Comparison of ENCODE assay signal across 19 cellular contexts in the genomic region with DNA sequence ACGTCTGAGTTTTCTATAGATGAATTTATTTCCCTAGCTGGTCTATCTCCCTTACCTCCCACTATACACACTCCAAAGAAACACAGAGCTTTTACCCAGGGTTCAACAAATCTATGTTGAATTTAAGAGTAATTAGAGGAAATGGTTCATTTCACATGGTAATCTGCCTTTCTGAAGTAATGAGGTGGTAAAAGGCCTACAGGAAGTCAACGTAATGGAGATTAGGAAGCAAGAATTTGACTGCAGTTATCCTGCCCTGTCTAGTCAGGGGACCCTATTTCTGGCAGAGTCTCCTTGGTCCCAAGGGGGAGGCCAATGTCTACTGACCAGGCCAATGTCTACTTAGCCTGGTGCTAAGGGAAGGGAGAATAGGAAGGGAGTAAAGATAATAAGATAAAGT. TPM values are rescaled to one million over a fixed set of nuclear protein-coding genes. Genes with fewer than 3 reads are reported as not detected.
DNase-seq lines count a peak whose midpoint lies in the region; ATAC-seq, FAIRE-seq and TF ChIP-seq lines count a peak whose summit lies in the region.
"Had no signal": no experiment of that assay in that cellular context is flagged by ENCODE, and none has a peak within 500 bp of the region (broad histone marks: within the 10 kb centered on the region; RNA-seq: fewer than 3 reads in every experiment).

No MANE protein-coding gene starts in this region.

- no peaks in the 10 kb centered on the region for H3K9me3 ChIP-seq in A673 (ENCODE audit: low read depth, low read length, poor library complexity, severe bottlenecking)
- H3K9me3 ChIP-seq in HUES6 (ENCODE audit: control insufficient read depth, insufficient read depth, low read depth, low read length): no peaks in the 10 kb centered on the region
- H3K9me3 ChIP-seq in OCI-LY3 (ENCODE audit: insufficient read depth, low read length): no peaks in the 10 kb centered on the region
- no peaks in the 10 kb centered on the region for H3K9me3 ChIP-seq in H1 (ENCODE audit: insufficient read depth in 2 of 2, low read depth in 1 of 2, low read length in 1 of 2)
- H3K9me3 ChIP-seq in right cardiac atrium (ENCODE audit: control insufficient read depth, low read length): no peaks in the 10 kb centered on the region
- no peaks in the 10 kb centered on the region for H3K9me3 ChIP-seq in right atrium auricular region
- H3K9me3 ChIP-seq: BLaER1, Caco-2 had no signal

- DNase-seq in A673 (ENCODE audit: low spot score) (peak; percentile 84), H1 (ENCODE audit: low read depth in 1 of 2, low spot score in 2 of 2) (no peak), putamen (ENCODE audit: low spot score) (no peak), right cardiac atrium (no peak), right atrium auricular region (ENCODE audit: low spot score) (no peak)
- DNase-seq in naive thymus-derived CD8-positive, alpha-beta T cell: no peak
- DNase-seq: AML-193; Caco-2; CD8-positive, alpha-beta memory T cell; DND-41; GF-D8; H7; IMR-90 had no signal

- H2BK20ac ChIP-seq in H1 (ENCODE audit: low read length): no peak overlapping the region

- no peak overlapping the region for H2BK15ac ChIP-seq in H1 (ENCODE audit: low read length)

- H4K8ac ChIP-seq in H1 (ENCODE audit: extremely low read depth, insufficient read depth, low read length): no peak overlapping the region

- BruUV-seq in A673 (replicated peaks; lab: Mats Ljungman, UMichigan): no TSS peak

- no peak for ATAC-seq in naive thymus-derived CD8-positive, alpha-beta T cell
- no peak for ATAC-seq in right cardiac atrium

- no peak overlapping the region for H3K56ac ChIP-seq in H1 (replicated peaks; ENCODE audit: insufficient read length, low read depth, low read length)

- no peaks in the 10 kb centered on the region for H3K27me3 Mint-ChIP-seq in naive thymus-derived CD8-positive, alpha-beta T cell

- H2AK5ac ChIP-seq in H1 (ENCODE audit: low read depth, low read length): no peak overlapping the region

- H3K4me1 ChIP-seq in A673 (ENCODE audit: insufficient read depth, low read length, poor library complexity, severe bottlenecking) (peaks cover 19% of the 10 kb centered on the region), HUES6 (ENCODE audit: control insufficient read depth, insufficient read depth, low read length) (peaks cover 28% of the 10 kb centered on the region), OCI-LY3 (ENCODE audit: low read length) (peaks cover 35% of the 10 kb centered on the region), H1 (replicated peaks in 1 of 4; ENCODE audit: control insufficient read depth in 3 of 4, insufficient read depth in 4 of 4, low read length in 3 of 4) (peaks cover 2 to 11% (median 10%) of the 10 kb centered on the region in 4 experiments; a peak in 6 of 7 replicates), right cardiac atrium (ENCODE audit: control insufficient read depth, insufficient read depth, low read length) (no peaks in the 10 kb centered on the region), right atrium auricular region (no peaks in the 10 kb centered on the region)
- H3K4me1 ChIP-seq: BLaER1 had no signal

- H3K23me2 ChIP-seq in H1 (ENCODE audit: low read depth, low read length): no peaks in the 10 kb centered on the region

- no peaks in the 10 kb centered on the region for H3K9me3 Mint-ChIP-seq in naive thymus-derived CD8-positive, alpha-beta T cell
- H3K9me3 Mint-ChIP-seq: CD8-positive, alpha-beta memory T cell had no signal

- H4K20me1 ChIP-seq in OCI-LY3 (ENCODE audit: insufficient read depth, low read length) (no peaks in the 10 kb centered on the region), H1 (replicated peaks in 1 of 2; ENCODE audit: control insufficient read depth in 1 of 2, insufficient read depth in 2 of 2, low read length in 2 of 2) (no peaks in the 10 kb centered on the region)
- H4K20me1 ChIP-seq: BLaER1 had no signal

- intact Hi-C loops in A673 (cut with micrococcal nuclease; ENCODE audit: unreplicated experiment) (loop anchor here (5.0 kb wide), 1 partner anchor 219 kb away; no protein-coding TSS in a partner anchor), right cardiac atrium (cut with DNase I) (no loop called here)

- H3K36me3 ChIP-seq in A673 (ENCODE audit: insufficient read depth, low read length, poor library complexity, severe bottlenecking) (no peaks in the 10 kb centered on the region), HUES6 (ENCODE audit: control insufficient read depth, insufficient read depth, low read length) (no peaks in the 10 kb centered on the region), OCI-LY3 (replicated peaks; ENCODE audit: low read depth, low read length) (no peaks in the 10 kb centered on the region), H1 (ENCODE audit: control insufficient read depth in 2 of 4, insufficient read depth in 4 of 4, low read length in 3 of 4) (no peaks in the 10 kb centered on the region), right atrium auricular region (no peaks in the 10 kb centered on the region)
- H3K36me3 ChIP-seq: BLaER1 had no signal

- peak overlapping the region; percentile 75 for H3K4ac ChIP-seq in H1 (replicated peaks; ENCODE audit: insufficient read length, low read depth, low read length)

- TF ChIP-seq CTCF in A673 (conservative IDR thresholded peaks at IDR 0.05; ENCODE audit: low read depth, low read length) (no peak), OCI-LY3 (IDR thresholded peaks at IDR 0.05; ENCODE audit: low read depth, low read length) (no peak), H1 (IDR thresholded peaks at IDR 0.05; ENCODE audit: control extremely low read depth in 1 of 3, insufficient read depth in 1 of 3, low read depth in 1 of 3, low read length in 3 of 3) (no peak), right atrium auricular region (IDR thresholded peaks at IDR 0.05) (no peak)

- no peak overlapping the region for H2AFZ ChIP-seq in OCI-LY3 (ENCODE audit: low read depth, low read length)
- H2AFZ ChIP-seq in H1 (ENCODE audit: low read length): peak overlapping the region; percentile 10; the same call in 1 of the 2 replicates

- H3K27ac Mint-ChIP-seq in naive thymus-derived CD8-positive, alpha-beta T cell: no peak overlapping the region
- H3K27ac Mint-ChIP-seq: CD8-positive, alpha-beta memory T cell had no signal

- H3K18ac ChIP-seq in H1 (ENCODE audit: extremely low read depth, low read length): peak overlapping the region; percentile 84

- H3K79me1 ChIP-seq in H1 (ENCODE audit: low read depth, low read length): no peaks in the 10 kb centered on the region

- no peaks in the 10 kb centered on the region for H3K36me3 Mint-ChIP-seq in naive thymus-derived CD8-positive, alpha-beta T cell
- H3K36me3 Mint-ChIP-seq: CD8-positive, alpha-beta memory T cell had no signal

- peaks cover 0 to 2% (median 0%) of the 10 kb centered on the region in 4 donors for H3K4me1 Mint-ChIP-seq in naive thymus-derived CD8-positive, alpha-beta T cell
- H3K4me1 Mint-ChIP-seq: CD8-positive, alpha-beta memory T cell had no signal

- H3K79me2 ChIP-seq in OCI-LY3 (ENCODE audit: low read length) (no peaks in the 10 kb centered on the region), H1 (ENCODE audit: control insufficient read depth in 1 of 2, insufficient read depth in 2 of 2, low read length in 2 of 2) (peaks cover 0 to 10% of the 10 kb centered on the region in 2 experiments; a peak in 1 of 4 replicates)

- H2BK120ac ChIP-seq in H1 (replicated peaks; ENCODE audit: low read depth, low read length): peak overlapping the region; percentile 96

- H3K23ac ChIP-seq in H1 (ENCODE audit: insufficient read length): no peak overlapping the region

- peak overlapping the region; percentile 84; the same call in 1 of the 2 replicates for H2BK5ac ChIP-seq in H1 (ENCODE audit: low read depth, low read length)

- H4K5ac ChIP-seq in H1 (ENCODE audit: insufficient read length, low read depth, low read length): peak overlapping the region; percentile 88

- no peak overlapping the region for H3K4me3 Mint-ChIP-seq in naive thymus-derived CD8-positive, alpha-beta T cell
- H3K4me3 Mint-ChIP-seq: CD8-positive, alpha-beta memory T cell had no signal

- no peak for TF ChIP-seq POLR2A in H1 (IDR thresholded peaks at IDR 0.05; ENCODE audit: control extremely low read depth in 1 of 2, low read depth in 2 of 2, low read length in 2 of 2)

- peak overlapping the region; percentile 93 for H4K91ac ChIP-seq in H1 (replicated peaks; ENCODE audit: insufficient read length, low read length)

- no peak overlapping the region for H3K9ac ChIP-seq in HUES6 (ENCODE audit: low read length)
- no peak overlapping the region for H3K9ac ChIP-seq in OCI-LY3 (ENCODE audit: low read length)
- no peak overlapping the region for H3K9ac ChIP-seq in H1 (replicated peaks in 1 of 4; ENCODE audit: extremely low read depth in 1 of 4, low read depth in 3 of 4, low read length in 3 of 4)
- H3K9ac ChIP-seq: BLaER1 had no signal

- no peak overlapping the region for H3K14ac ChIP-seq in H1 (ENCODE audit: insufficient read length)

- TF ChIP-seq RAD21 in H1 (IDR thresholded peaks at IDR 0.05 in 1 of 2, conservative IDR thresholded peaks at IDR 0.05 in 1 of 2; ENCODE audit: low read depth in 2 of 2, low read length in 2 of 2): no peak

- FAIRE-seq in H1 (lab: Jason Lieb, UNC): no peak
- FAIRE-seq: GM19239, HTR-8/SVneo had no signal

- 45% methylated on average over 2 of the region's 2 CpGs; no CpG with 5 or more reads in 1 of the 2 experiments for WGBS in H1 (ENCODE audit: extremely low coverage in 1 of 2, insufficient coverage in 1 of 2, insufficient read length in 1 of 2, insufficient replicate concordance in 2 of 2, low coverage in 1 of 2, low lambda C conversion rate in 2 of 2, missing lambda C conversion rate in 1 of 2), 2 experiments
- 63% methylated on average over 2 of the region's 2 CpGs for WGBS in right cardiac atrium

- no peak overlapping the region for H3K4me3 ChIP-seq in A673 (ENCODE audit: low read depth, low read length, poor library complexity, severe bottlenecking)
- 0 out of 2 replicates have a peak overlapping the region, but pooled peaks have one; percentile 13 for H3K4me3 ChIP-seq in HUES6 (ENCODE audit: low read depth, low read length)
- no peak overlapping the region for H3K4me3 ChIP-seq in OCI-LY3 (ENCODE audit: low read length)
- H3K4me3 ChIP-seq in H1 (ENCODE audit: extremely low read depth in 1 of 4, insufficient read depth in 2 of 4, low read depth in 3 of 4, low read length in 4 of 4): peak overlapping the region in 1 of 4 experiments; percentile 48; a peak in 1 of 8 replicates
- no peak overlapping the region for H3K4me3 ChIP-seq in right cardiac atrium (ENCODE audit: low read length)
- H3K4me3 ChIP-seq in right atrium auricular region: no peak overlapping the region
- H3K4me3 ChIP-seq: BLaER1 had no signal

- CTCF ChIA-PET in A673 (lab: Charles Lee) (no interaction called here), H1 (lab: Charles Lee; ENCODE audit: partially characterized antibody) (interaction anchor here (0.7 to 2.3 kb wide), 5 partner anchors 9 to 56 kb away, joined by 3 to 5 read pairs (median 4); no protein-coding TSS in a partner anchor)

- POLR2A ChIA-PET in A673 (lab: Charles Lee; ENCODE audit: low non-redundant PET): interaction anchor here (0.5 kb wide), 1 partner anchor 29 kb away, joined by 5 read pairs; no protein-coding TSS in a partner anchor
- POLR2A ChIA-PET in H1 (lab: Charles Lee; ENCODE audit: partially characterized antibody): interaction anchor here (0.7 to 4.3 kb wide), 5 partner anchors 13 to 71 kb away, joined by 3 to 41 read pairs (median 4); a partner anchor contains a TSS
- POLR2A ChIA-PET in naive thymus-derived CD8-positive, alpha-beta T cell (lab: Charles Lee): no interaction called here

- TF ChIP-seq EP300 in H1 (IDR thresholded peaks at IDR 0.05; ENCODE audit: borderline replicate concordance in 1 of 2, low read depth in 2 of 2, low read length in 2 of 2): no peak

- peak overlapping the region; percentile 96; the same call in 1 of the 2 replicates for H2BK12ac ChIP-seq in H1 (ENCODE audit: low read depth, low read length)

- H3K27ac ChIP-seq in A673 (ENCODE audit: low read depth, low read length, poor library complexity, severe bottlenecking) (no peak overlapping the region), HUES6 (ENCODE audit: low read depth, low read length) (peak overlapping the region; percentile 76), OCI-LY3 (ENCODE audit: low read length) (no peak overlapping the region), H1 (ENCODE audit: low read depth, low read length) (no peak overlapping the region; the same call in 1 of the 2 replicates), right cardiac atrium (ENCODE audit: low read length) (no peak overlapping the region), right atrium auricular region (no peak overlapping the region)
- H3K27ac ChIP-seq: 22Rv1, BLaER1 had no signal

- H3K27me3 ChIP-seq in A673 (replicated peaks; ENCODE audit: insufficient read depth, low read depth, low read length, poor library complexity) (no peaks in the 10 kb centered on the region), HUES6 (ENCODE audit: control insufficient read depth, insufficient read depth, low read length) (no peaks in the 10 kb centered on the region), OCI-LY3 (ENCODE audit: low read depth, low read length) (no peaks in the 10 kb centered on the region), H1 (replicated peaks in 1 of 4; ENCODE audit: control insufficient read depth in 3 of 4, extremely low read depth in 1 of 4, insufficient read depth in 3 of 4, low read length in 3 of 4) (no peaks in the 10 kb centered on the region; a peak in 1 of 7 replicates), right cardiac atrium (ENCODE audit: control insufficient read depth, insufficient read depth) (no peaks in the 10 kb centered on the region), right atrium auricular region (no peaks in the 10 kb centered on the region)
- H3K27me3 ChIP-seq: BLaER1 had no signal

- H3K4me2 ChIP-seq in OCI-LY3 (ENCODE audit: low read length) (peak overlapping the region; percentile 59; the same call in 1 of the 2 replicates), H1 (ENCODE audit: insufficient read depth in 1 of 2, low read depth in 2 of 2, low read length in 2 of 2) (peak overlapping the region in 1 of 2 experiments; percentile 47; a peak in 2 of 4 replicates)
- H3K4me2 ChIP-seq: BLaER1 had no signal

RNA-seq across cellular contexts. Expression of a gene that starts 21.4 kb away (rescaled TPM):
- total RNA-seq in A673 (2021): 41.0 and 42.6 TPM in 2 replicates
- total RNA-seq in H1 (2021; fragmentation: NEBNext Ultra II Directional; extraction: Animal tissue kit (Norgen Biotek cat#: 25700)): 66.2 and 70.9 TPM in 2 replicates
- polyA plus RNA-seq in H1 (2011; rRNA removed): 13.9 and 22.6 TPM in 2 replicates
- polyA plus RNA-seq in H1 (2011; cell fraction: cytosol; rRNA removed): 32.3 TPM
- polyA plus RNA-seq in H1 (2011; cell fraction: nucleus; rRNA removed): 7.5 TPM
- polyA plus RNA-seq in H1 (2012, experiment 1 of 2): 26.4 to 47.4 TPM (median 31.2 TPM) in 4 replicates
- polyA plus RNA-seq in H1 (2012, experiment 2 of 2): 3.8 TPM
- 24.6 TPM for polyA plus RNA-seq in H1 (2013, experiment 1 of 2)
- 24.5 TPM for polyA plus RNA-seq in H1 (2013, experiment 2 of 2)
- 25.8 and 31.8 TPM in 2 replicates for polyA minus RNA-seq in H1 (2011; rRNA and poly(A)+ RNA removed)
- polyA minus RNA-seq in H1 (2011; cell fraction: cytosol; rRNA and poly(A)+ RNA removed): 22.1 TPM
- 29.7 TPM for polyA minus RNA-seq in H1 (2011; cell fraction: nucleus; rRNA and poly(A)+ RNA removed)
- total RNA-seq in naive thymus-derived CD8-positive, alpha-beta T cell: 10 to 100 TPM; 55.8 to 60.9 TPM
- polyA plus RNA-seq in naive thymus-derived CD8-positive, alpha-beta T cell: 10 to 100 TPM; 10.2 to 18.7 (median 12.4) TPM
- total RNA-seq in right cardiac atrium: 10 to 100 TPM; 16.0 to 18.7 (median 17.5) TPM
- polyA plus RNA-seq in right cardiac atrium: 9.3 TPM
- total RNA-seq in right atrium auricular region: 10 to 100 TPM; 10.4 to 12.1 TPM

RNA-seq across cellular contexts. Expression of a gene that starts 25.1 kb away (rescaled TPM):
- total RNA-seq in A673 (2021): 147 and 182 TPM in 2 replicates
- total RNA-seq in H1 (2021; fragmentation: NEBNext Ultra II Directional; extraction: Animal tissue kit (Norgen Biotek cat#: 25700)): 2.9 and 4.2 TPM in 2 replicates
- polyA plus RNA-seq in H1 (2011; rRNA removed): 0.33 and 0.86 TPM in 2 replicates
- polyA plus RNA-seq in H1 (2011; cell fraction: cytosol; rRNA removed): 1.4 TPM
- 0.40 TPM for polyA plus RNA-seq in H1 (2011; cell fraction: nucleus; rRNA removed)
- polyA plus RNA-seq in H1 (2012, experiment 1 of 2): 1.1 to 1.3 TPM (median 1.3 TPM) in 4 replicates
- polyA plus RNA-seq in H1 (2012, experiment 2 of 2): 0.39 TPM
- 3.8 TPM for polyA plus RNA-seq in H1 (2013, experiment 1 of 2)
- 4.0 TPM for polyA plus RNA-seq in H1 (2013, experiment 2 of 2)
- 0.24 and 0.28 TPM in 2 replicates for polyA minus RNA-seq in H1 (2011; rRNA and poly(A)+ RNA removed)
- polyA minus RNA-seq in H1 (2011; cell fraction: cytosol; rRNA and poly(A)+ RNA removed): not detected
- 1.6 TPM for polyA minus RNA-seq in H1 (2011; cell fraction: nucleus; rRNA and poly(A)+ RNA removed)
- total RNA-seq in naive thymus-derived CD8-positive, alpha-beta T cell: not detected
- polyA plus RNA-seq in naive thymus-derived CD8-positive, alpha-beta T cell: 1 to 10 TPM in 1 of 3 donors, under 1 TPM in 1, not detected in 1; 0.30 to 1.4 TPM
- 1 to 10 TPM; 3.3 to 4.2 (median 3.6) TPM for total RNA-seq in right cardiac atrium
- 5.8 TPM for polyA plus RNA-seq in right cardiac atrium
- 1 to 10 TPM; 2.6 to 6.0 TPM for total RNA-seq in right atrium auricular region
- polyA plus RNA-seq: CD8-positive, alpha-beta memory T cell had no signal

Comparison
In these comparisons a context has a peak if more than half of its experiments do, and no peak if none do; other contexts are left out.
1. RNA of a gene that starts 25.1 kb away (total RNA-seq): 147 to 182 TPM in A673; 2.6 to 6.0 TPM in right atrium auricular region, 2.9 to 4.2 TPM in H1, 3.3 to 4.2 TPM in right cardiac atrium and not detected in naive thymus-derived CD8-positive, alpha-beta T cell; every median in the first group is over 10 times any median in the second.